Comparison of ENCODE assay signal across 8 cellular contexts in genomic region chr6:28105286-28105685, GRCh38. TPM values are rescaled to one million over a fixed set of nuclear protein-coding genes. Genes with fewer than 3 reads are reported as not detected.
A peak's percentile ranks its signal among the peaks of the same experiment; 100 is the strongest.
DNase-seq lines count a peak whose midpoint lies in the region; ATAC-seq lines count a peak whose summit lies in the region.

No MANE protein-coding gene starts in this region.

- H3K36me3 ChIP-seq in iPS-15b (ENCODE audit: control insufficient read depth, insufficient read depth, low read length): no peaks in the 10 kb centered on the region

- H3K4me3 Mint-ChIP-seq in activated naive CD4-positive, alpha-beta T cell treated with anti-CD3 and anti-CD28 coated beads, Interleukin-2, amount 10 ng/mL, durations not matched to agents 7 days and 5 days: peak overlapping the region; percentile 82
- H3K4me3 Mint-ChIP-seq in stimulated activated memory B cell treated with anti-CD40 and anti-IgM and Interleukin-4, amounts not matched to agents 10 μg/mL and 1 μg/mL and 100 μg/mL, for 72 hours: peak overlapping the region; percentile 92

- peaks cover 1% of the 10 kb centered on the region for H3K36me3 Mint-ChIP-seq in activated naive CD4-positive, alpha-beta T cell treated with anti-CD3 and anti-CD28 coated beads, Interleukin-2, amount 10 ng/mL, durations not matched to agents 7 days and 5 days
- peaks cover 5 to 19% of the 10 kb centered on the region in 2 donors for H3K36me3 Mint-ChIP-seq in activated naive CD4-positive, alpha-beta T cell treated with anti-CD3 and anti-CD28 coated beads, Interleukin-2, amount 50 U/mL, for 72 hours
- no peaks in the 10 kb centered on the region for H3K36me3 Mint-ChIP-seq in stimulated activated memory B cell treated with anti-CD40 and anti-IgM and Interleukin-4, amounts not matched to agents 10 μg/mL and 1 μg/mL and 100 μg/mL, for 72 hours

- H3K9ac ChIP-seq in iPS-15b (ENCODE audit: low read depth, low read length): no peak overlapping the region

- H3K9me3 ChIP-seq in iPS-15b (ENCODE audit: control insufficient read depth, insufficient read depth, low read length): no peaks in the 10 kb centered on the region

- no peak for DNase-seq in activated naive CD4-positive, alpha-beta T cell treated with anti-CD3 and anti-CD28 coated beads, Interleukin-2, amount 10 ng/mL, durations not matched to agents 7 days and 5 days
- no peak for DNase-seq in activated naive CD4-positive, alpha-beta T cell treated with Interleukin-2 at 50 U/mL for 16 hours
- DNase-seq in M059J (ENCODE audit: low read depth): peak; percentile 43
- no peak for DNase-seq in activated naive CD4-positive, alpha-beta T cell treated with anti-CD3 and anti-CD28 coated beads, Interleukin-2, amount 50 U/mL, for 72 hours (ENCODE audit: low spot score in 2 of 2)

- peaks cover 9% of the 10 kb centered on the region for H3K27me3 ChIP-seq in iPS-15b (ENCODE audit: control insufficient read depth, insufficient read depth, low read length)

- H3K4me1 ChIP-seq in iPS-15b (ENCODE audit: control insufficient read depth, insufficient read depth, low read length): no peaks in the 10 kb centered on the region

- peaks cover 12% of the 10 kb centered on the region for H3K4me1 Mint-ChIP-seq in activated naive CD4-positive, alpha-beta T cell treated with anti-CD3 and anti-CD28 coated beads, Interleukin-2, amount 10 ng/mL, durations not matched to agents 7 days and 5 days
- peaks cover 5% of the 10 kb centered on the region for H3K4me1 Mint-ChIP-seq in stimulated activated memory B cell treated with anti-CD40 and anti-IgM and Interleukin-4, amounts not matched to agents 10 μg/mL and 1 μg/mL and 100 μg/mL, for 72 hours

- H3K9me3 Mint-ChIP-seq in activated naive CD4-positive, alpha-beta T cell treated with anti-CD3 and anti-CD28 coated beads, Interleukin-2, amount 10 ng/mL, durations not matched to agents 7 days and 5 days: peaks cover 6% of the 10 kb centered on the region
- H3K9me3 Mint-ChIP-seq in activated naive CD4-positive, alpha-beta T cell treated with anti-CD3 and anti-CD28 coated beads, Interleukin-2, amount 50 U/mL, for 72 hours: peaks cover 0 to 11% of the 10 kb centered on the region in 2 donors
- peaks cover 3% of the 10 kb centered on the region for H3K9me3 Mint-ChIP-seq in stimulated activated memory B cell treated with anti-CD40 and anti-IgM and Interleukin-4, amounts not matched to agents 10 μg/mL and 1 μg/mL and 100 μg/mL, for 72 hours

- CTCF ChIA-PET in activated naive CD4-positive, alpha-beta T cell treated with anti-CD3 and anti-CD28 coated beads, Interleukin-2, amount 10 ng/mL, durations not matched to agents 7 days and 5 days (lab: Charles Lee): interaction anchor here (0.8 to 1.3 kb wide), 3 partner anchors 9 to 291 kb away, joined by 3 to 4 read pairs (median 4); no protein-coding TSS in a partner anchor

- peak overlapping the region; percentile 56 for H3K27ac Mint-ChIP-seq in activated naive CD4-positive, alpha-beta T cell treated with anti-CD3 and anti-CD28 coated beads, Interleukin-2, amount 10 ng/mL, durations not matched to agents 7 days and 5 days
- H3K27ac Mint-ChIP-seq in activated naive CD4-positive, alpha-beta T cell treated with anti-CD3 and anti-CD28 coated beads, Interleukin-2, amount 50 U/mL, for 72 hours: peak overlapping the region; percentile 56 to 83
- H3K27ac Mint-ChIP-seq in stimulated activated memory B cell treated with anti-CD40 and anti-IgM and Interleukin-4, amounts not matched to agents 10 μg/mL and 1 μg/mL and 100 μg/mL, for 72 hours: peak overlapping the region; percentile 96

- H3K27me3 Mint-ChIP-seq in activated naive CD4-positive, alpha-beta T cell treated with anti-CD3 and anti-CD28 coated beads, Interleukin-2, amount 10 ng/mL, durations not matched to agents 7 days and 5 days: peaks cover 20% of the 10 kb centered on the region
- peaks cover under 1% of the 10 kb centered on the region for H3K27me3 Mint-ChIP-seq in stimulated activated memory B cell treated with anti-CD40 and anti-IgM and Interleukin-4, amounts not matched to agents 10 μg/mL and 1 μg/mL and 100 μg/mL, for 72 hours

- ATAC-seq in activated naive CD4-positive, alpha-beta T cell treated with anti-CD3 and anti-CD28 coated beads, Interleukin-2, amount 50 U/mL, for 72 hours: no peak
- ATAC-seq in stimulated activated memory B cell treated with anti-CD40 and anti-IgM and Interleukin-4, amounts not matched to agents 10 μg/mL and 1 μg/mL and 100 μg/mL, for 72 hours: peak; percentile 39
- ATAC-seq in HG02973 (IDR thresholded peaks at IDR 0.05; ENCODE audit: unreplicated experiment): no peak
- ATAC-seq in HG03457 (IDR thresholded peaks at IDR 0.05; ENCODE audit: unreplicated experiment): no peak

- H3K4me3 ChIP-seq in iPS-15b (ENCODE audit: low read depth, low read length): peak overlapping the region; percentile 54

RNA-seq across cellular contexts. Expression of gene ZSCAN16, which starts 19.1 kb away (rescaled TPM):
- 1.9 and 7.8 TPM in 2 replicates for total RNA-seq in M059J (2014; rRNA removed; shearing (Covaris generic))
- total RNA-seq in activated naive CD4-positive, alpha-beta T cell treated with anti-CD3 and anti-CD28 coated beads, Interleukin-2, amount 50 U/mL, for 72 hours: 1 to 10 TPM; 3.3 to 3.5 TPM

RNA-seq across cellular contexts. Expression of gene ZNF165, which starts 24.9 kb away (rescaled TPM):
- total RNA-seq in M059J (2014; rRNA removed; shearing (Covaris generic)): 0.89 and 1.6 TPM in 2 replicates
- 10 to 100 TPM in 1 of 2 donors, 1 to 10 TPM in 1; 2.1 to 35.7 TPM for total RNA-seq in activated naive CD4-positive, alpha-beta T cell treated with anti-CD3 and anti-CD28 coated beads, Interleukin-2, amount 50 U/mL, for 72 hours

RNA-seq across cellular contexts. Expression of gene ZKSCAN8, which starts 36.4 kb away (rescaled TPM):
- 16.4 and 20.6 TPM in 2 replicates for total RNA-seq in M059J (2014; rRNA removed; shearing (Covaris generic))
- total RNA-seq in activated naive CD4-positive, alpha-beta T cell treated with anti-CD3 and anti-CD28 coated beads, Interleukin-2, amount 50 U/mL, for 72 hours: 10 to 100 TPM; 21.7 to 26.0 TPM
